12 cellular contexts compared by ENCODE assay signal in the genomic region with DNA sequence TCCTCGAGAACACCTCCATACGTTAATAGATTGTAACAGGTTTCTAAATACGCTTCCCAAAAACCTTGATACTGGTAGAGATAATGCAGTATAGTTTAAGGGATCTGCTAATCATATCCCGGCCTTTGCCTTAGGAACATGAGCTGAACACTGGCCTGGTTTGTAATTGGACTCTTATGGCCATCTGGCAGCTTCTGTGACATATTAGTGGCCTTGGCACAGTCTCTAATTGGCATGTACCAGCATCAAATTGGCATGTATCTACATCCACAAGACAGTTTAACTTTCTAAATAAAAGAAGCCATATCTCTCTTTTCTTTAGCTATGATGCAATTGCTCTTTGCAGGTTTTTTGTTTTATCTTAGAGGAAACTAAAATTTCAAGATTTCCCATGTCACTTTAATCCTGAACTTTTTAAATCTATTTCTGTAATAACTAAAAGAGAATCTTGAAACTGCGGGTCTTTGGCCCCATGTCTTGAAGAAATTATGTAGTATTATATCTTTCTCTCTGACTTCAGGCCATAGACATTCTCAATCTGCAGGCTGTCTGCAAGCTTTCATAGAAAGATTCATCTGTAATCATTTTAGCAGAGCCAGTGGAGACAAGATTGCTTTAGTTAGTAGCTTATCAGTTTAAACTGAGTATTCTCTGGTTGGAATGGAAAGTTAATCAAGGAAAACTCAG. TPM values are rescaled to one million over a fixed set of nuclear protein-coding genes. Genes with fewer than 3 reads are reported as not detected.
DNase-seq lines count a peak whose midpoint lies in the region; ATAC-seq and TF ChIP-seq lines count a peak whose summit lies in the region.
"Had no signal": no experiment of that assay in that cellular context is flagged by ENCODE, and none has a peak within 500 bp of the region (broad histone marks: within the 10 kb centered on the region; RNA-seq: fewer than 3 reads in every experiment).

No MANE protein-coding gene starts in this region.

- POLR2A ChIA-PET in PC-9 (lab: Charles Lee; ENCODE audit: unreplicated experiment) = interaction anchor here (0.6 to 0.7 kb wide), 4 partner anchors 112 to 1415 kb away, joined by 3 to 10 read pairs (median 3); partner anchors contain the start of gene PCNP

- H4K20me1 ChIP-seq in PC-9 (ENCODE audit: insufficient read depth) = no peaks in the 10 kb centered on the region

- H3K9me3 ChIP-seq in PC-9 (ENCODE audit: insufficient read depth, low read depth) (peaks cover 21% of the 10 kb centered on the region), heart left ventricle (peaks cover 0 to 22% (median 13%) of the 10 kb centered on the region in 12 donors), spleen (peaks cover 0 to 28% (median 23%) of the 10 kb centered on the region in 8 donors)

- no TSS peak for BruUV-seq in PC-9 (replicated peaks; lab: Mats Ljungman, UMichigan)

- TF ChIP-seq CTCF in PC-9 (conservative IDR thresholded peaks at IDR 0.05) = no peak
- no peak for TF ChIP-seq CTCF in heart left ventricle (IDR thresholded peaks at IDR 0.05)
- TF ChIP-seq CTCF in spleen (IDR thresholded peaks at IDR 0.05 in 8 of 11, conservative IDR thresholded peaks at IDR 0.05 in 3 of 11) = no peak

- no peak for TF ChIP-seq POLR2A in heart left ventricle (IDR thresholded peaks at IDR 0.05)
- TF ChIP-seq POLR2A in spleen (IDR thresholded peaks at IDR 0.05) = no peak

- no peaks in the 10 kb centered on the region for H3K9me2 ChIP-seq in PC-9 (ENCODE audit: insufficient read depth)

- H3F3A ChIP-seq in PC-9 (ENCODE audit: insufficient read depth, low read depth) = peaks cover 23% of the 10 kb centered on the region

- H3K36me3 ChIP-seq in PC-9 (ENCODE audit: low read depth) (peaks cover 33% of the 10 kb centered on the region), heart left ventricle (no peaks in the 10 kb centered on the region), spleen (peaks cover 0 to 43% (median 3%) of the 10 kb centered on the region in 6 donors)
- H3K36me3 ChIP-seq: brain microvascular endothelial cell had no signal

- CTCF ChIA-PET in PC-9 (lab: Charles Lee) = interaction anchor here (1.3 kb wide), 1 partner anchor 316 kb away, joined by 6 read pairs; no protein-coding TSS in a partner anchor

- H3K4me1 ChIP-seq in PC-9 (replicated peaks; ENCODE audit: insufficient read depth) (peaks cover 39% of the 10 kb centered on the region), heart left ventricle (peaks cover 0 to 58% (median 41%) of the 10 kb centered on the region in 12 donors), spleen (peaks cover 0 to 37% (median 13%) of the 10 kb centered on the region in 6 donors)

- peak overlapping the region; percentile 75 for H3K27ac ChIP-seq in PC-9
- H3K27ac ChIP-seq in heart left ventricle = peak overlapping the region; percentile 10 to 80 (median 66)
- peak overlapping the region in 7 of 8 donors; percentile 48 to 75 (median 64) for H3K27ac ChIP-seq in spleen

- DNase-seq in M059J (ENCODE audit: low read depth) (peak; percentile 53), PC-9 (no peak), heart left ventricle (peak in 2 of 5 donors; percentile 26 to 29), spleen (no peak), cortex of kidney (lab: John Stamatoyannopoulos, UW) (no peak), H4 (ENCODE audit: low spot score) (no peak)
- DNase-seq in activated CD4-positive, alpha-beta T cell treated with anti-CD3 and anti-CD28 coated beads, Interleukin-2, amount 50 U/mL, for 1 hour = no peak
- DNase-seq: activated T-cell treated with anti-CD3 and anti-CD28 coated beads, Interleukin-2, amount 50 U/mL, for 24 hours; DMS153; MM.1S had no signal

- H3K27me3 ChIP-seq in PC-9 (ENCODE audit: insufficient read depth, low read depth) (no peaks in the 10 kb centered on the region), heart left ventricle (no peaks in the 10 kb centered on the region), spleen (replicated peaks in 1 of 7) (no peaks in the 10 kb centered on the region)
- H3K27me3 ChIP-seq: brain microvascular endothelial cell had no signal

- H3K79me2 ChIP-seq in PC-9 (ENCODE audit: low read depth) = no peaks in the 10 kb centered on the region

- intact Hi-C loops in PC-9 (cut with micrococcal nuclease; ENCODE audit: unreplicated experiment) = loop anchor here (1.0 kb wide), 1 partner anchor 61 kb away; no protein-coding TSS in a partner anchor
- intact Hi-C loops in heart left ventricle (cut with DNase I) = loop anchor here in 5 of 10 donors (5.0 to 10.0 kb wide), 6 partner anchors 52 to 314 kb away; no protein-coding TSS in a partner anchor
- intact Hi-C loops in spleen (cut with DNase I; ENCODE audit: low total_unique reads) = no loop called here

- peak overlapping the region; percentile 63 for H3K4me2 ChIP-seq in PC-9

- WGBS in heart left ventricle, 4 donors = 34 to 43% (median 39%) methylated on average over 5 of the region's 5 CpGs
- WGBS in spleen, 5 donors = 72 to 79% (median 77%) methylated on average over 5 of the region's 5 CpGs

- no peak overlapping the region for H2AFZ ChIP-seq in PC-9

- peak overlapping the region; percentile 10; the same call in 1 of the 2 replicates for H3K4me3 ChIP-seq in PC-9
- no peak overlapping the region for H3K4me3 ChIP-seq in heart left ventricle
- H3K4me3 ChIP-seq in spleen = no peak overlapping the region

- peak; percentile 73 to 88 (median 76) for ATAC-seq in heart left ventricle
- ATAC-seq: sciatic nerve had no signal

RNA-seq across cellular contexts. Expression of gene FILIP1L, which starts 44.7 kb away (rescaled TPM):
- 35.1 and 43.2 TPM in 2 replicates for total RNA-seq in M059J (2014; rRNA removed; shearing (Covaris generic))
- 12.0 and 16.8 TPM in 2 replicates for total RNA-seq in PC-9 (2021)
- total RNA-seq in heart left ventricle = 100 to 1,000 TPM in 1 of 9 donors, 10 to 100 TPM in 8; 47.0 to 120 (median 77.4) TPM
- polyA plus RNA-seq in heart left ventricle = 10 to 100 TPM; 18.2 to 77.3 TPM
- 10 to 100 TPM; 17.6 to 47.7 (median 41.3) TPM for total RNA-seq in spleen
- 10 to 100 TPM; 11.1 to 15.2 (median 14.0) TPM for polyA plus RNA-seq in spleen
- total RNA-seq in H4 (2014; rRNA removed; shearing (Covaris generic)) = 30.0 and 37.8 TPM in 2 replicates
